8 cellular contexts compared by ENCODE assay signal in genomic region chr12:120231316-120232011, GRCh38. TPM values are rescaled to one million over a fixed set of nuclear protein-coding genes. Genes with fewer than 3 reads are reported as not detected.
DNase-seq lines count a peak whose midpoint lies in the region; ATAC-seq, FAIRE-seq and TF ChIP-seq lines count a peak whose summit lies in the region.

No MANE protein-coding gene starts in this region.

- TF ChIP-seq EP300 in upper lobe of left lung (IDR thresholded peaks at IDR 0.05): peak in 2 of 4 donors; percentile 44

- no peaks in the 10 kb centered on the region for H3K9me3 Mint-ChIP-seq in activated T-helper 1 cell treated with anti-CD3 and anti-CD28 coated beads, Interleukin-12 subunit alpha, Interleukin-12 subunit beta, Interleukin-2, Interleukin-4 antibody, amounts not matched to agents 30 ng/mL and 10 ng/mL and 1 ng/mL, durations not matched to agents 14 hours and 24 hours and 36 hours

- H3K4me3 ChIP-seq in GM12875 (ENCODE audit: low read depth, low read length) (no peak overlapping the region), fibroblast of pulmonary artery (replicated peaks; ENCODE audit: low read depth, low read length) (peak overlapping the region; percentile 27), pancreas (no peak overlapping the region), upper lobe of left lung (no peak overlapping the region)

- H3K9me3 ChIP-seq in pancreas (no peaks in the 10 kb centered on the region), upper lobe of left lung (no peaks in the 10 kb centered on the region)

- H3K27me3 ChIP-seq in pancreas: no peaks in the 10 kb centered on the region
- no peaks in the 10 kb centered on the region for H3K27me3 ChIP-seq in upper lobe of left lung

- TF ChIP-seq CTCF in GM12875 (IDR thresholded peaks at IDR 0.05; ENCODE audit: borderline replicate concordance, insufficient read depth, low read depth, low read length) (0 out of 2 replicates have a peak, but pooled peaks have one; percentile 7), fibroblast of pulmonary artery (IDR thresholded peaks at IDR 0.05; ENCODE audit: low read length, missing control alignments) (peak; percentile 14), pancreas (IDR thresholded peaks at IDR 0.05) (no peak), upper lobe of left lung (IDR thresholded peaks at IDR 0.05) (peak in 4 of 6 experiments; percentile 11 to 68 (median 34))

- H3K4me1 Mint-ChIP-seq in activated T-helper 1 cell treated with anti-CD3 and anti-CD28 coated beads, Interleukin-12 subunit alpha, Interleukin-12 subunit beta, Interleukin-2, Interleukin-4 antibody, amounts not matched to agents 30 ng/mL and 10 ng/mL and 1 ng/mL, durations not matched to agents 14 hours and 24 hours and 36 hours (ENCODE audit: low read depth): peaks cover 95% of the 10 kb centered on the region

- peak overlapping the region; percentile 73 for H3K4me3 Mint-ChIP-seq in activated T-helper 1 cell treated with anti-CD3 and anti-CD28 coated beads, Interleukin-12 subunit alpha, Interleukin-12 subunit beta, Interleukin-2, Interleukin-4 antibody, amounts not matched to agents 30 ng/mL and 10 ng/mL and 1 ng/mL, durations not matched to agents 14 hours and 24 hours and 36 hours

- no peak for TF ChIP-seq POLR2A in upper lobe of left lung (IDR thresholded peaks at IDR 0.05)

- FAIRE-seq in pancreas (lab: Jason Lieb, UNC): no peak

- intact Hi-C loops in activated T-helper 1 cell treated with anti-CD3 and anti-CD28 coated beads, Interleukin-12 subunit alpha, Interleukin-12 subunit beta, Interleukin-2, Interleukin-4 antibody, amounts not matched to agents 30 ng/mL and 10 ng/mL and 1 ng/mL, durations not matched to agents 14 hours and 24 hours and 36 hours (cut with micrococcal nuclease): loop anchor here (1.0 kb wide), 2 partner anchors 21 to 86 kb away; no protein-coding TSS in a partner anchor
- intact Hi-C loops in pancreas (cut with DNase I): no loop called here

- H3K4me1 ChIP-seq in pancreas: peaks cover 54 to 87% (median 63%) of the 10 kb centered on the region in 3 donors
- peaks cover 95 to 99% (median 96%) of the 10 kb centered on the region in 4 donors for H3K4me1 ChIP-seq in upper lobe of left lung

- peak; percentile 64 for DNase-seq in activated T-helper 1 cell treated with anti-CD3 and anti-CD28 coated beads, Interleukin-12 subunit alpha, Interleukin-12 subunit beta, Interleukin-2, Interleukin-4 antibody, amounts not matched to agents 30 ng/mL and 10 ng/mL and 1 ng/mL, durations not matched to agents 14 hours and 24 hours and 36 hours (ENCODE audit: low spot score)
- peak; percentile 90 for DNase-seq in fibroblast of pulmonary artery (ENCODE audit: low read depth)
- DNase-seq in pancreas: peak; percentile 65 to 81 (median 81)
- peak in 1 of 2 donors; percentile 85 for DNase-seq in upper lobe of left lung
- no peak for DNase-seq in cerebellar nuclear complex (lab: John Stamatoyannopoulos, UW)

- WGBS in pancreas, 2 donors: 31 to 35% methylated on average over 3 of the region's 3 CpGs
- WGBS in upper lobe of left lung, 2 donors: 33 to 36% methylated on average over 2 to 3 of the region's 3 CpGs

- no peaks in the 10 kb centered on the region for H3K27me3 Mint-ChIP-seq in activated T-helper 1 cell treated with anti-CD3 and anti-CD28 coated beads, Interleukin-12 subunit alpha, Interleukin-12 subunit beta, Interleukin-2, Interleukin-4 antibody, amounts not matched to agents 30 ng/mL and 10 ng/mL and 1 ng/mL, durations not matched to agents 14 hours and 24 hours and 36 hours (ENCODE audit: insufficient read depth)

- no peaks in the 10 kb centered on the region for H3K36me3 ChIP-seq in pancreas
- peaks cover 0 to 6% (median 0%) of the 10 kb centered on the region in 4 donors for H3K36me3 ChIP-seq in upper lobe of left lung

- peaks cover 3% of the 10 kb centered on the region for H3K36me3 Mint-ChIP-seq in activated T-helper 1 cell treated with anti-CD3 and anti-CD28 coated beads, Interleukin-12 subunit alpha, Interleukin-12 subunit beta, Interleukin-2, Interleukin-4 antibody, amounts not matched to agents 30 ng/mL and 10 ng/mL and 1 ng/mL, durations not matched to agents 14 hours and 24 hours and 36 hours (ENCODE audit: low read depth)

- ATAC-seq in pancreas (peak; percentile 41 to 57 (median 54)), upper lobe of left lung (ENCODE audit: low FRiP score in 2 of 2) (peak; percentile 3 to 24), GM21576 (IDR thresholded peaks at IDR 0.05; ENCODE audit: unreplicated experiment) (no peak)

- peak overlapping the region; percentile 97 for H3K27ac Mint-ChIP-seq in activated T-helper 1 cell treated with anti-CD3 and anti-CD28 coated beads, Interleukin-12 subunit alpha, Interleukin-12 subunit beta, Interleukin-2, Interleukin-4 antibody, amounts not matched to agents 30 ng/mL and 10 ng/mL and 1 ng/mL, durations not matched to agents 14 hours and 24 hours and 36 hours

- H3K27ac ChIP-seq in pancreas: peak overlapping the region; percentile 31 to 90 (median 74)
- peak overlapping the region; percentile 91 to 93 (median 92) for H3K27ac ChIP-seq in upper lobe of left lung

TF ChIP-seq in PFSK-1, 5 proteins besides CTCF, POLR2A, EP300 and RAD21:
- peak; percentile 42; the same call in 1 of the 2 replicates for TF ChIP-seq POLR2AphosphoS5 (IDR thresholded peaks at IDR 0.05; ENCODE audit: low read depth, low read length)
- no peak; a peak in 1 of 4 replicates for TF ChIP-seq REST (IDR thresholded peaks at IDR 0.05; ENCODE audit: insufficient read depth in 1 of 2, low read depth in 2 of 2, low read length in 2 of 2)
- no peak for TF ChIP-seq FOXP2 (optimal IDR thresholded peaks at IDR 0.05; ENCODE audit: borderline replicate concordance, extremely low read depth, extremely low read length, insufficient read depth)
- no peak for TF ChIP-seq TAF1 (IDR thresholded peaks at IDR 0.05; ENCODE audit: borderline replicate concordance, insufficient read depth, low read length)
- peak; percentile 72; the same call in 1 of the 2 replicates for TF ChIP-seq SIN3A (IDR thresholded peaks at IDR 0.05; ENCODE audit: borderline replicate concordance, insufficient read depth, low read length)

RNA-seq across cellular contexts. Expression of gene RPLP0, which starts 30.6 kb away (rescaled TPM):
- 6,986 TPM for polyA plus RNA-seq in PFSK-1 (2012; ENCODE audit: insufficient read length, low read depth)
- total RNA-seq in activated T-helper 1 cell treated with anti-CD3 and anti-CD28 coated beads, Interleukin-12 subunit alpha, Interleukin-12 subunit beta, Interleukin-2, Interleukin-4 antibody, amounts not matched to agents 30 ng/mL and 10 ng/mL and 1 ng/mL, durations not matched to agents 14 hours and 24 hours and 36 hours: 2,459 and 2,531 TPM in 2 replicates
- total RNA-seq in pancreas: 1,000 to 10,000 TPM; 1,016 to 2,628 (median 1,602) TPM
- polyA plus RNA-seq in pancreas: 1,000 to 10,000 TPM; 1,778 to 1,915 TPM
- 1,000 to 10,000 TPM; 1,008 to 2,508 (median 1,628) TPM for total RNA-seq in upper lobe of left lung

RNA-seq across cellular contexts. Expression of gene PXN, which starts 34.1 kb away (rescaled TPM):
- polyA plus RNA-seq in PFSK-1 (2012; ENCODE audit: insufficient read length, low read depth): 59.7 TPM
- 53.0 and 57.7 TPM in 2 replicates for total RNA-seq in activated T-helper 1 cell treated with anti-CD3 and anti-CD28 coated beads, Interleukin-12 subunit alpha, Interleukin-12 subunit beta, Interleukin-2, Interleukin-4 antibody, amounts not matched to agents 30 ng/mL and 10 ng/mL and 1 ng/mL, durations not matched to agents 14 hours and 24 hours and 36 hours
- 10 to 100 TPM; 20.9 to 37.5 (median 26.2) TPM for total RNA-seq in pancreas
- 10 to 100 TPM; 45.4 to 59.0 TPM for polyA plus RNA-seq in pancreas
- 100 to 1,000 TPM in 4 of 6 donors, 10 to 100 TPM in 2; 67.8 to 210 (median 116) TPM for total RNA-seq in upper lobe of left lung

RNA-seq across cellular contexts. Expression of gene GCN1, which starts 36.9 kb away (rescaled TPM):
- polyA plus RNA-seq in PFSK-1 (2012; ENCODE audit: insufficient read length, low read depth): 67.6 TPM
- 164 and 173 TPM in 2 replicates for total RNA-seq in activated T-helper 1 cell treated with anti-CD3 and anti-CD28 coated beads, Interleukin-12 subunit alpha, Interleukin-12 subunit beta, Interleukin-2, Interleukin-4 antibody, amounts not matched to agents 30 ng/mL and 10 ng/mL and 1 ng/mL, durations not matched to agents 14 hours and 24 hours and 36 hours
- total RNA-seq in pancreas (10 to 100 TPM; 35.3 to 54.1 (median 40.4) TPM), upper lobe of left lung (100 to 1,000 TPM in 1 of 6 donors, 10 to 100 TPM in 5; 48.1 to 140 (median 69.6) TPM)
- polyA plus RNA-seq in pancreas: 10 to 100 TPM; 18.9 to 32.4 TPM

Comparison
In these comparisons a context has a peak if more than half of its experiments do, and no peak if none do; other contexts are left out.
1. CTCF ChIP-seq: peak in GM12875 (single experiment), fibroblast of pulmonary artery (single experiment) and upper lobe of left lung (4 of 6); none in pancreas (0 of 4).
2. DNase-seq: peak in activated T-helper 1 cell treated with anti-CD3 and anti-CD28 coated beads, Interleukin-12 subunit alpha, Interleukin-12 subunit beta, Interleukin-2, Interleukin-4 antibody, amounts not matched to agents 30 ng/mL and 10 ng/mL and 1 ng/mL, durations not matched to agents 14 hours and 24 hours and 36 hours (single experiment), fibroblast of pulmonary artery (single experiment) and pancreas (6 of 6); none in cerebellar nuclear complex (0 of 2).